Comparison of ENCODE assay signal across 1 cellular context in the genomic region with DNA sequence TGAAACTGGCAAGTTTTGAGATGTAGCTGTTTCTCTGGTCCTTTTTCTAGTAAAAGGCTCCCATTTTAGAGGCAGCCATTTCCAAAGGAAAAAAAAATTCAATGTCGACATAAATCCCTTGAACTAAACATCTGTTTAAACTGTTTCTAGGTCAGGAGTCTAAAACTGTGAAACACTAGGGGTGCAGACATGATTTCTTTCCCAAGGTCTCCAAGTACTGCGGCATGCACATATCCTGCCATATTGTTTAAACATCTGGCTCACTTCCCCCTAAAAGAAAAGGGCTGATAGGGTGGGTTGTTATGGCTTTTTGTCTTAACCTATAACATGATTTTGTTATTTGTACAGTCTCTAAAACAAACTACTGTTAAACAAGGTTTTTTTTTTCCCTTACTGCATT.
TF ChIP-seq lines count a peak whose summit lies in the region.

No MANE protein-coding gene starts in this region.

TF ChIP-seq in WTC11, 78 proteins besides CTCF, POLR2A, EP300 and RAD21 (continued from another document):
- TF ChIP-seq, protein P1, sequence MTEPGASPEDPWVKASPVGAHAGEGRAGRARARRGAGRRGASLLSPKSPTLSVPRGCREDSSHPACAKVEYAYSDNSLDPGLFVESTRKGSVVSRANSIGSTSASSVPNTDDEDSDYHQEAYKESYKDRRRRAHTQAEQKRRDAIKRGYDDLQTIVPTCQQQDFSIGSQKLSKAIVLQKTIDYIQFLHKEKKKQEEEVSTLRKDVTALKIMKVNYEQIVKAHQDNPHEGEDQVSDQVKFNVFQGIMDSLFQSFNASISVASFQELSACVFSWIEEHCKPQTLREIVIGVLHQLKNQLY (CRISPR knock-in tag; IDR thresholded peaks at IDR 0.05) = no peak
- TF ChIP-seq HMGA2 (CRISPR knock-in tag; IDR thresholded peaks at IDR 0.05) = no peak
